ENCODE assay signal across 24 cellular contexts in genomic region chr9:136302527-136302926, GRCh38. TPM values are rescaled to one million over a fixed set of nuclear protein-coding genes. Genes with fewer than 3 reads are reported as not detected.
DNase-seq lines count a peak whose midpoint lies in the region; ATAC-seq, FAIRE-seq and TF ChIP-seq lines count a peak whose summit lies in the region.
"Had no signal": no experiment of that assay in that cellular context is flagged by ENCODE, and none has a peak within 500 bp of the region (broad histone marks: within the 10 kb centered on the region; RNA-seq: fewer than 3 reads in every experiment).

No MANE protein-coding gene starts in this region.

- FAIRE-seq in kidney (lab: Jason Lieb, UNC): no peak
- no peak for FAIRE-seq in frontal cortex (lab: Jason Lieb, UNC)
- FAIRE-seq: A204.1, D721Med, G401.6, GM12892 had no signal

- H3K9ac ChIP-seq in kidney (ENCODE audit: low read length in 2 of 2): no peak overlapping the region
- H3K9ac ChIP-seq: GM23248 had no signal

- H3K36me3 ChIP-seq in kidney (ENCODE audit: control insufficient read depth in 1 of 2, insufficient read depth in 2 of 2, low read length in 2 of 2) (no peaks in the 10 kb centered on the region), lower lobe of right lung (no peaks in the 10 kb centered on the region)
- H3K36me3 ChIP-seq: BLaER1 treated with 17β-estradiol and CSF1 and Interleukin-3, amounts not matched to agents 10 nM and 100 nM had no signal

- no peaks in the 10 kb centered on the region for H3K27me3 ChIP-seq in right cardiac atrium (ENCODE audit: control insufficient read depth, insufficient read depth)
- peaks cover 11% of the 10 kb centered on the region for H3K27me3 ChIP-seq in lower lobe of right lung (ENCODE audit: low read depth)

- H3K9me3 ChIP-seq in right cardiac atrium (ENCODE audit: control insufficient read depth, low read length): no peaks in the 10 kb centered on the region
- H3K9me3 ChIP-seq in kidney (ENCODE audit: control insufficient read depth in 1 of 2, low read length in 2 of 2): no peaks in the 10 kb centered on the region
- H3K9me3 ChIP-seq in lower lobe of right lung: no peaks in the 10 kb centered on the region
- H3K9me3 ChIP-seq: BLaER1 treated with 17β-estradiol and CSF1 and Interleukin-3, amounts not matched to agents 10 nM and 100 nM had no signal

- H3K27ac ChIP-seq in right cardiac atrium (ENCODE audit: low read length): no peak overlapping the region
- H3K27ac ChIP-seq in kidney (ENCODE audit: low read depth in 2 of 2, low read length in 2 of 2): no peak overlapping the region
- H3K27ac ChIP-seq in lower lobe of right lung: no peak overlapping the region
- H3K27ac ChIP-seq: 22Rv1, GM23248 had no signal

- H3K4me3 ChIP-seq in right cardiac atrium (ENCODE audit: low read length): no peak overlapping the region
- no peak overlapping the region for H3K4me3 ChIP-seq in kidney (ENCODE audit: low read length in 2 of 2)
- no peak overlapping the region for H3K4me3 ChIP-seq in lower lobe of right lung
- H3K4me3 ChIP-seq: BLaER1 treated with 17β-estradiol and CSF1 and Interleukin-3, amounts not matched to agents 10 nM and 100 nM; GM23248 had no signal

- 88% methylated on average over 12 of the region's 12 CpGs for whole genome bisulfite sequencing in right cardiac atrium

- DNase-seq in DMS53 (lab: John Stamatoyannopoulos, UW) (peak; percentile 43), DMS53 treated with DMSO at 0.1 percent for 48 hours (lab: John Stamatoyannopoulos, UW; ENCODE audit: unreplicated experiment) (no peak), right cardiac atrium (peak in 2 of 3 donors; percentile 25 to 43), left cardiac atrium (no peak), kidney (peak; percentile 52), lower lobe of right lung (no peak), frontal cortex (ENCODE audit: low spot score in 2 of 2) (no peak)
- DNase-seq: CD4-positive, alpha-beta T cell; CD8-positive, alpha-beta memory T cell; DMS 273 treated with DMSO at 0.1 percent for 48 hours; DND-41; GM23248; H9 had no signal

- ATAC-seq in right cardiac atrium: no peak
- ATAC-seq in left cardiac atrium: no peak
- no peak for ATAC-seq in esophagus mucosa
- no peak for ATAC-seq in lower lobe of right lung
- ATAC-seq: HCT116 had no signal

- H3K4me1 ChIP-seq in right cardiac atrium (ENCODE audit: control insufficient read depth, insufficient read depth, low read length) (no peaks in the 10 kb centered on the region), kidney (ENCODE audit: control insufficient read depth in 1 of 2, insufficient read depth in 1 of 2, low read depth in 1 of 2, low read length in 2 of 2) (no peaks in the 10 kb centered on the region), lower lobe of right lung (no peaks in the 10 kb centered on the region)

- TF ChIP-seq CTCF in kidney (IDR thresholded peaks at IDR 0.05; ENCODE audit: borderline replicate concordance, extremely low read depth, insufficient read depth): no peak
- no peak for TF ChIP-seq CTCF in lower lobe of right lung (IDR thresholded peaks at IDR 0.05)

- intact Hi-C loops in right cardiac atrium (cut with DNase I) (no loop called here), left cardiac atrium (cut with DNase I) (no loop called here), kidney (cut with DNase I) (no loop called here), lower lobe of right lung (cut with DNase I) (no loop called here)

RNA-seq across cellular contexts. Expression of gene CCDC187, which starts 1.4 kb away (rescaled TPM):
- total RNA-seq in right cardiac atrium: not detected
- not detected for polyA plus RNA-seq in right cardiac atrium
- total RNA-seq in left cardiac atrium: not detected
- 2.3 TPM for total RNA-seq in kidney
- 0.84 TPM for polyA plus RNA-seq in kidney (ENCODE audit: insufficient read depth, low read depth, low replicate concordance)
- total RNA-seq in esophagus mucosa: not detected
- 6.6 TPM for total RNA-seq in lower lobe of right lung
- 0.41 TPM for total RNA-seq in frontal cortex
- total RNA-seq: CD4-positive, alpha-beta T cell; CD8-positive, alpha-beta memory T cell; GM23248; H4 had no signal
- polyA plus RNA-seq: AG04450; CD14-positive monocyte; CD8-positive, alpha-beta memory T cell; GM23248 had no signal

RNA-seq across cellular contexts. Expression of gene GPSM1, which starts 24.8 kb away (rescaled TPM):
- total RNA-seq in right cardiac atrium: 10 to 100 TPM; 46.3 to 90.6 (median 71.6) TPM
- 73.3 TPM for polyA plus RNA-seq in right cardiac atrium
- total RNA-seq in left cardiac atrium: 10 to 100 TPM; 55.6 to 58.6 TPM
- 11.6 TPM for total RNA-seq in kidney
- polyA plus RNA-seq in kidney (ENCODE audit: insufficient read depth, low read depth, low replicate concordance): 11.9 TPM
- total RNA-seq in esophagus mucosa: 1.2 TPM
- 19.2 TPM for total RNA-seq in lower lobe of right lung
- 71.7 TPM for total RNA-seq in frontal cortex

RNA-seq across cellular contexts. Expression of gene QSOX2, which starts 56.9 kb away (rescaled TPM):
- 1 to 10 TPM; 5.3 to 9.0 (median 7.5) TPM for total RNA-seq in right cardiac atrium
- polyA plus RNA-seq in right cardiac atrium: 4.5 TPM
- 1 to 10 TPM; 6.5 to 6.6 TPM for total RNA-seq in left cardiac atrium
- total RNA-seq in kidney: 10.1 TPM
- 4.0 TPM for polyA plus RNA-seq in kidney (ENCODE audit: insufficient read depth, low read depth, low replicate concordance)
- 3.0 TPM for total RNA-seq in esophagus mucosa
- total RNA-seq in lower lobe of right lung: 10.5 TPM
- 8.2 TPM for total RNA-seq in frontal cortex

Comparison
In these comparisons a context has a peak if more than half of its experiments do, and no peak if none do; other contexts are left out.
1. DNase-seq: peak in DMS53 (single experiment), right cardiac atrium (2 of 3) and kidney (single experiment); none in DMS53 treated with DMSO at 0.1 percent for 48 hours (single experiment), left cardiac atrium (single experiment), lower lobe of right lung (single experiment) and frontal cortex (0 of 2).